In genomic region chr6:163259689-163260088, GRCh38 we compare ENCODE assay signal across 1 cellular context.
TF ChIP-seq lines count a peak whose summit lies in the region.

No MANE protein-coding gene starts in this region.

TF ChIP-seq in H1, 55 proteins besides CTCF, POLR2A, EP300 and RAD21:
- TF ChIP-seq TBP (IDR thresholded peaks at IDR 0.05; ENCODE audit: low read depth, low read length): no peak
- no peak for TF ChIP-seq GTF2F1 (IDR thresholded peaks at IDR 0.05; ENCODE audit: borderline replicate concordance, low read depth, low read length)
- TF ChIP-seq RXRA (IDR thresholded peaks at IDR 0.05; ENCODE audit: insufficient read depth, low read depth, low read length): no peak
- no peak for TF ChIP-seq CREB1 (IDR thresholded peaks at IDR 0.05)
- TF ChIP-seq E2F6 (IDR thresholded peaks at IDR 0.05): no peak
- no peak for TF ChIP-seq RFX5 (IDR thresholded peaks at IDR 0.05; ENCODE audit: borderline replicate concordance, low read depth, low read length)
- no peak for TF ChIP-seq KDM4A (IDR thresholded peaks at IDR 0.05; ENCODE audit: low read depth, low read length, severe bottlenecking)
- TF ChIP-seq BCL11A (IDR thresholded peaks at IDR 0.05; ENCODE audit: low read depth in 2 of 2, low read length in 2 of 2): no peak
- no peak for TF ChIP-seq SP4 (IDR thresholded peaks at IDR 0.05; ENCODE audit: low read length)
